ENCODE assay signal across 27 cellular contexts in the genomic region with DNA sequence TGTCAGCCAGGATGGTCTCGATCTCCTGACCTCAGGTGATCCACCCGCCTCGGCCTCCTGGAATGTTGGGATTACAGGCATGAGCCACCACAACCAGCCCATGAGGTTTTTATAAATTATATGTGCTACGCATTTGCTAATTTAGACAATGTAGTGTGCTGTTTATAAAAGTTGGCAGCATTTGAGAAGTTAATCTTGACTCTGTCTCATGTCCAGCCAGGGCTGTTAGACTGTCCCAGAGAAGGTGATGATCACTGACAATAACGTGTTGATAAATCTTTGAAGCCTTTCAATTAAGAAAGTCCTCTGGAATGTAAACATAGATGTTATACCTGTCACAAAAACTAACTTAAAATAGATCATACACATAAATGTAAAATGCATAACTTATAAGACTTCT.
"Had no signal": no experiment of that assay in that cellular context is flagged by ENCODE, and none has a peak within 500 bp of the region (broad histone marks: within the 10 kb centered on the region; RNA-seq: fewer than 3 reads in every experiment).

No MANE protein-coding gene starts in this region.

- H3K27me3 ChIP-seq: colonic mucosa, dorsolateral prefrontal cortex, esophagus squamous epithelium, gastrocnemius medialis, gastroesophageal sphincter, heart right ventricle had no signal

- ATAC-seq: effector memory CD8-positive, alpha-beta T cell; esophagus mucosa; foreskin keratinocyte; gastrocnemius medialis; gastroesophageal sphincter; heart left ventricle; heart right ventricle had no signal

- H3K27ac ChIP-seq: colonic mucosa, coronary artery, dorsolateral prefrontal cortex, epithelial cell of prostate, esophagus muscularis mucosa, esophagus squamous epithelium, foreskin keratinocyte, gastrocnemius medialis, gastroesophageal sphincter, heart left ventricle, heart right ventricle had no signal

- DNase-seq: colonic mucosa; cortex of kidney; dermis blood vessel endothelial cell; dorsolateral prefrontal cortex; effector CD4-positive, alpha-beta T cell; effector CD8-positive, alpha-beta T cell; effector memory CD4-positive, alpha-beta T cell; effector memory CD8-positive, alpha-beta T cell; endodermal cell; erythroblast; esophagus squamous epithelium; foreskin fibroblast; foreskin keratinocyte; foreskin melanocyte; gastrocnemius medialis; glutamatergic neuron; head of caudate nucleus; heart left ventricle; heart right ventricle had no signal

- H3K4me3 ChIP-seq: colonic mucosa, coronary artery, dorsolateral prefrontal cortex, esophagus muscularis mucosa, esophagus squamous epithelium, gastrocnemius medialis, gastroesophageal sphincter, heart left ventricle, heart right ventricle had no signal

- H3K4me1 ChIP-seq: colonic mucosa, esophagus muscularis mucosa, esophagus squamous epithelium, foreskin keratinocyte, gastrocnemius medialis, gastroesophageal sphincter, heart left ventricle, heart right ventricle had no signal

- H3K36me3 ChIP-seq: colonic mucosa, esophagus muscularis mucosa, esophagus squamous epithelium, gastrocnemius medialis, gastroesophageal sphincter, heart left ventricle, heart right ventricle had no signal

- FAIRE-seq: colon, endometrium, endothelial cell of umbilical vein had no signal

- H3K9me3 ChIP-seq: colonic mucosa, esophagus muscularis mucosa, esophagus squamous epithelium, gastrocnemius medialis, gastroesophageal sphincter had no signal
